Comparison of ENCODE assay signal across 8 cellular contexts in genomic region chr2:158967114-158967730, GRCh38. TPM values are rescaled to one million over a fixed set of nuclear protein-coding genes. Genes with fewer than 3 reads are reported as not detected.
DNase-seq lines count a peak whose midpoint lies in the region; ATAC-seq and TF ChIP-seq lines count a peak whose summit lies in the region.

No MANE protein-coding gene starts in this region.

- peaks cover 34% of the 10 kb centered on the region for H3K79me2 ChIP-seq in ACC112 (ENCODE audit: control insufficient read depth, insufficient read depth, low read length, unreplicated experiment)

- no peaks in the 10 kb centered on the region for H3K9me3 ChIP-seq in NT2/D1 (ENCODE audit: insufficient read depth, low read length)
- H3K9me3 ChIP-seq in mucosa of rectum (ENCODE audit: control insufficient read depth in 2 of 2, low read length in 2 of 2): no peaks in the 10 kb centered on the region

- TF ChIP-seq CTCF in epithelial cell of proximal tubule (conservative IDR thresholded peaks at IDR 0.05; ENCODE audit: low read depth, low read length): no peak

- H3K4me3 ChIP-seq in ACC112 (ENCODE audit: low read depth, low read length) (peak overlapping the region; percentile 98), NT2/D1 (ENCODE audit: insufficient read length, low read depth) (peak overlapping the region; percentile 52), epithelial cell of proximal tubule (ENCODE audit: low read depth, low read length) (peak overlapping the region; percentile 92), mucosa of rectum (ENCODE audit: low read length in 2 of 2) (peak overlapping the region; percentile 88)

- H3K36me3 ChIP-seq in ACC112 (ENCODE audit: insufficient read depth, low read length): no peaks in the 10 kb centered on the region
- peaks cover 11% of the 10 kb centered on the region for H3K36me3 ChIP-seq in NT2/D1 (ENCODE audit: insufficient read depth, insufficient read length, low read length)
- H3K36me3 ChIP-seq in mucosa of rectum (ENCODE audit: control insufficient read depth in 2 of 2, insufficient read depth in 2 of 2, low read length in 2 of 2): no peaks in the 10 kb centered on the region

- H2AFZ ChIP-seq in ACC112 (ENCODE audit: low read length, unreplicated experiment): peak overlapping the region; percentile 71

- no peaks in the 10 kb centered on the region for H3K27me3 ChIP-seq in ACC112 (ENCODE audit: insufficient read depth, low read length)
- H3K27me3 ChIP-seq in NT2/D1 (ENCODE audit: insufficient read depth, insufficient read length): peaks cover 34% of the 10 kb centered on the region
- no peaks in the 10 kb centered on the region for H3K27me3 ChIP-seq in mucosa of rectum (ENCODE audit: control insufficient read depth in 2 of 2, insufficient read depth in 2 of 2, low read length in 2 of 2)

- DNase-seq in NT2/D1 (ENCODE audit: low read depth, low spot score) (no peak), epithelial cell of proximal tubule (ENCODE audit: low read depth) (no peak), GOT3 (lab: John Stamatoyannopoulos, UW) (no peak)
- no peak for DNase-seq in activated CD4-positive, alpha-beta T cell treated with anti-CD3 and anti-CD28 coated beads for 1 hour

- peaks cover 19% of the 10 kb centered on the region for H3K4me1 ChIP-seq in ACC112 (ENCODE audit: control insufficient read depth, insufficient read depth, low read length, unreplicated experiment)
- H3K4me1 ChIP-seq in NT2/D1 (ENCODE audit: insufficient read depth, insufficient read length): no peaks in the 10 kb centered on the region
- peaks cover 3 to 25% of the 10 kb centered on the region in 2 donors for H3K4me1 ChIP-seq in mucosa of rectum (ENCODE audit: control insufficient read depth in 2 of 2, insufficient read depth in 2 of 2, low read length in 2 of 2)

- H3K9ac ChIP-seq in NT2/D1 (ENCODE audit: insufficient read length, low read depth): peak overlapping the region; percentile 84
- H3K9ac ChIP-seq in mucosa of rectum (ENCODE audit: low read depth in 1 of 2, low read length in 2 of 2): peak overlapping the region; percentile 75 to 76

- ATAC-seq in GM19023 (IDR thresholded peaks at IDR 0.05; ENCODE audit: unreplicated experiment): no peak
- ATAC-seq in HG02610 (IDR thresholded peaks at IDR 0.05; ENCODE audit: unreplicated experiment): no peak

- peak overlapping the region; percentile 71; the same call in 1 of the 2 replicates for H3K27ac ChIP-seq in ACC112 (ENCODE audit: low read depth, low read length)
- H3K27ac ChIP-seq in mucosa of rectum (ENCODE audit: low read depth in 2 of 2, low read length in 2 of 2): peak overlapping the region; percentile 89 to 90

RNA-seq across cellular contexts. Expression of gene TANC1, which starts 1.2 kb away (rescaled TPM):
- total RNA-seq in epithelial cell of proximal tubule: 11.9 and 14.3 TPM in 2 replicates
